Comparison of ENCODE assay signal across 1 cellular context in genomic region chr1:86913896-86914634, GRCh38.
TF ChIP-seq lines count a peak whose summit lies in the region.

TSS of gene SELENOF (minus strand) at chr1:86914126. CDS start at chr1:86914111, 15 bp downstream.

TF ChIP-seq in HepG2, 621 proteins besides CTCF, POLR2A, EP300 and RAD21 (continued from another document and continues in another):
- peak; percentile 45; the same call in 1 of the 2 replicates for TF ChIP-seq HCFC1 (IDR thresholded peaks at IDR 0.05; ENCODE audit: low read depth, low read length)
- no peak for TF ChIP-seq PHF21A (CRISPR knock-in tag; IDR thresholded peaks at IDR 0.05)
- TF ChIP-seq, protein P1, sequence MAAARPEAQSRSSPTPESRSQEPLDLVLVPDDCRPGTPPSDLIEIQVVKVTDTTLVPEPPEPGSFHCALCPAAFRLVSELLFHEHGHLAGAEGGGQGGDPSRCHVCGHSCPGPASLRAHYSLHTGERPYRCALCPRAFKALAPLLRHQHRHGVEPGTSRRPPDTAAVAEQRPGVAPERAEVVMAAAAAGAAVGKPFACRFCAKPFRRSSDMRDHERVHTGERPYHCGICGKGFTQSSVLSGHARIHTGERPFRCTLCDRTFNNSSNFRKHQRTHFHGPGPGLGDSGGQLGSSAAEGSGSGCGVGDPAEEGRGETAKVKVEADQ (CRISPR knock-in tag; IDR thresholded peaks at IDR 0.05; ENCODE audit: borderline replicate concordance): peak; percentile 29; the same call in 1 of the 2 replicates
- TF ChIP-seq, protein P2, sequence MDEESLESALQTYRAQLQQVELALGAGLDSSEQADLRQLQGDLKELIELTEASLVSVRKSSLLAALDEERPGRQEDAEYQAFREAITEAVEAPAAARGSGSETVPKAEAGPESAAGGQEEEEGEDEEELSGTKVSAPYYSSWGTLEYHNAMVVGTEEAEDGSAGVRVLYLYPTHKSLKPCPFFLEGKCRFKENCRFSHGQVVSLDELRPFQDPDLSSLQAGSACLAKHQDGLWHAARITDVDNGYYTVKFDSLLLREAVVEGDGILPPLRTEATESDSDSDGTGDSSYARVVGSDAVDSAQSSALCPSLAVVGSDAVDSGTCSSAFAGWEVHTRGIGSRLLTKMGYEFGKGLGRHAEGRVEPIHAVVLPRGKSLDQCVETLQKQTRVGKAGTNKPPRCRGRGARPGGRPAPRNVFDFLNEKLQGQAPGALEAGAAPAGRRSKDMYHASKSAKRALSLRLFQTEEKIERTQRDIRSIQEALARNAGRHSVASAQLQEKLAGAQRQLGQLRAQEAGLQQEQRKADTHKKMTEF (CRISPR knock-in tag; IDR thresholded peaks at IDR 0.05): 0 out of 2 replicates have a peak, but pooled peaks have one; percentile 26
- TF ChIP-seq MED8 (CRISPR knock-in tag; IDR thresholded peaks at IDR 0.05; ENCODE audit: insufficient replicate concordance): no peak
- no peak for TF ChIP-seq ZNF10 (CRISPR knock-in tag; IDR thresholded peaks at IDR 0.05; ENCODE audit: borderline replicate concordance, low read depth)
- TF ChIP-seq SP1 (IDR thresholded peaks at IDR 0.05): no peak
- TF ChIP-seq SP1 (CRISPR knock-in tag; IDR thresholded peaks at IDR 0.05): peak; percentile 19; the same call in 1 of the 2 replicates
- peak; percentile 65; the same call in 1 of the 2 replicates for TF ChIP-seq ZNF556 (CRISPR knock-in tag; IDR thresholded peaks at IDR 0.05; ENCODE audit: borderline replicate concordance)
- TF ChIP-seq ZNF883 (CRISPR knock-in tag; IDR thresholded peaks at IDR 0.05; ENCODE audit: not compliant biosample characterization): peak; percentile 73
- no peak for TF ChIP-seq GTF2F1 (IDR thresholded peaks at IDR 0.05; ENCODE audit: low read length)
- TF ChIP-seq CHD2 (IDR thresholded peaks at IDR 0.05; ENCODE audit: low read depth, low read length): no peak
- no peak for TF ChIP-seq ZNF891 (CRISPR knock-in tag; IDR thresholded peaks at IDR 0.05)
- TF ChIP-seq ZNF547 (CRISPR knock-in tag; IDR thresholded peaks at IDR 0.05): peak; percentile 53; the same call in 1 of the 2 replicates
- peak; percentile 57; the same call in 1 of the 2 replicates for TF ChIP-seq SALL1 (CRISPR knock-in tag; IDR thresholded peaks at IDR 0.05)
- no peak for TF ChIP-seq ZSCAN25 (CRISPR knock-in tag; IDR thresholded peaks at IDR 0.05)
- TF ChIP-seq MTF2 (CRISPR knock-in tag; IDR thresholded peaks at IDR 0.05; ENCODE audit: borderline replicate concordance): no peak
- no peak for TF ChIP-seq MAF1 (CRISPR knock-in tag; IDR thresholded peaks at IDR 0.05; ENCODE audit: borderline replicate concordance)
- TF ChIP-seq ZNF263 (CRISPR knock-in tag; IDR thresholded peaks at IDR 0.05): peak; percentile 75
- TF ChIP-seq SMAD1 (CRISPR knock-in tag; IDR thresholded peaks at IDR 0.05; ENCODE audit: borderline replicate concordance, low read depth): 0 out of 2 replicates have a peak, but pooled peaks have one; percentile 56
- TF ChIP-seq, protein P3, sequence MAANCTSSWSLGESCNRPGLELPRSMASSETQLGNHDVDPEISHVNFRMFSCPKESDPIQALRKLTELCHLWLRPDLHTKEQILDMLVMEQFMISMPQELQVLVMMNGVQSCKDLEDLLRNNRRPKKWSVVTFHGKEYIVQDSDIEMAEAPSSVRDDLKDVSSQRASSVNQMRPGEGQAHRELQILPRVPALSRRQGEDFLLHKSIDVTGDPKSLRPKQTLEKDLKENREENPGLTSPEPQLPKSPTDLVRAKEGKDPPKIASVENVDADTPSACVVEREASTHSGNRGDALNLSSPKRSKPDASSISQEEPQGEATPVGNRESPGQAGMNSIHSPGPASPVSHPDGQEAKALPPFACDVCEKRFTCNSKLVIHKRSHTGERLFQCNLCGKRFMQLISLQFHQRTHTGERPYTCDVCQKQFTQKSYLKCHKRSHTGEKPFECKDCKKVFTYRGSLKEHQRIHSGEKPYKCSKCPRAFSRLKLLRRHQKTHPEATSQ (CRISPR knock-in tag; IDR thresholded peaks at IDR 0.05; ENCODE audit: borderline replicate concordance): no peak
- TF ChIP-seq SETDB1 (CRISPR knock-in tag; IDR thresholded peaks at IDR 0.05; ENCODE audit: borderline replicate concordance): no peak
- TF ChIP-seq ZNF639 (CRISPR knock-in tag; conservative IDR thresholded peaks at IDR 0.05): no peak
- TF ChIP-seq ZFP41 (CRISPR knock-in tag; IDR thresholded peaks at IDR 0.05; ENCODE audit: borderline replicate concordance): no peak
- no peak for TF ChIP-seq ZNF629 (CRISPR knock-in tag; conservative IDR thresholded peaks at IDR 0.05)
- TF ChIP-seq FOXP1 (IDR thresholded peaks at IDR 0.05): no peak
- no peak for TF ChIP-seq FOXP1 (CRISPR knock-in tag; IDR thresholded peaks at IDR 0.05)
- peak; percentile 75 for TF ChIP-seq ZMYM4 (CRISPR knock-in tag; IDR thresholded peaks at IDR 0.05)
- no peak for TF ChIP-seq BORCS8-MEF2B (CRISPR knock-in tag; IDR thresholded peaks at IDR 0.05)
- TF ChIP-seq, protein P4, sequence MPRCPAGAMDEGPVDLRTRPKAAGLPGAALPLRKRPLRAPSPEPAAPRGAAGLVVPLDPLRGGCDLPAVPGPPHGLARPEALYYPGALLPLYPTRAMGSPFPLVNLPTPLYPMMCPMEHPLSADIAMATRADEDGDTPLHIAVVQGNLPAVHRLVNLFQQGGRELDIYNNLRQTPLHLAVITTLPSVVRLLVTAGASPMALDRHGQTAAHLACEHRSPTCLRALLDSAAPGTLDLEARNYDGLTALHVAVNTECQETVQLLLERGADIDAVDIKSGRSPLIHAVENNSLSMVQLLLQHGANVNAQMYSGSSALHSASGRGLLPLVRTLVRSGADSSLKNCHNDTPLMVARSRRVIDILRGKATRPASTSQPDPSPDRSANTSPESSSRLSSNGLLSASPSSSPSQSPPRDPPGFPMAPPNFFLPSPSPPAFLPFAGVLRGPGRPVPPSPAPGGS (CRISPR knock-in tag; IDR thresholded peaks at IDR 0.05): peak; percentile 80
- TF ChIP-seq, protein P5, sequence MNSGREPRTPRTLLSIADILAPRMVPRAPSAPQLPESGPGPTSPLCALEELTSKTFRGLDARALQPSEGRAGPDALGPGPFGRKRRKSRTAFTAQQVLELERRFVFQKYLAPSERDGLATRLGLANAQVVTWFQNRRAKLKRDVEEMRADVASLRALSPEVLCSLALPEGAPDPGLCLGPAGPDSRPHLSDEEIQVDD (CRISPR knock-in tag; IDR thresholded peaks at IDR 0.05; ENCODE audit: borderline replicate concordance): no peak
- TF ChIP-seq, protein P6, sequence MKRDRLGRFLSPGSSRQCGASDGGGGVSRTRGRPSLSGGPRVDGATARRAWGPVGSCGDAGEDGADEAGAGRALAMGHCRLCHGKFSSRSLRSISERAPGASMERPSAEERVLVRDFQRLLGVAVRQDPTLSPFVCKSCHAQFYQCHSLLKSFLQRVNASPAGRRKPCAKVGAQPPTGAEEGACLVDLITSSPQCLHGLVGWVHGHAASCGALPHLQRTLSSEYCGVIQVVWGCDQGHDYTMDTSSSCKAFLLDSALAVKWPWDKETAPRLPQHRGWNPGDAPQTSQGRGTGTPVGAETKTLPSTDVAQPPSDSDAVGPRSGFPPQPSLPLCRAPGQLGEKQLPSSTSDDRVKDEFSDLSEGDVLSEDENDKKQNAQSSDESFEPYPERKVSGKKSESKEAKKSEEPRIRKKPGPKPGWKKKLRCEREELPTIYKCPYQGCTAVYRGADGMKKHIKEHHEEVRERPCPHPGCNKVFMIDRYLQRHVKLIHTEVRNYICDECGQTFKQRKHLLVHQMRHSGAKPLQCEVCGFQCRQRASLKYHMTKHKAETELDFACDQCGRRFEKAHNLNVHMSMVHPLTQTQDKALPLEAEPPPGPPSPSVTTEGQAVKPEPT (CRISPR knock-in tag; IDR thresholded peaks at IDR 0.05; ENCODE audit: low read depth): no peak
- TF ChIP-seq SRY (CRISPR knock-in tag; IDR thresholded peaks at IDR 0.05): 0 out of 2 replicates have a peak, but pooled peaks have one; percentile 65
- no peak for TF ChIP-seq RARA (CRISPR knock-in tag; IDR thresholded peaks at IDR 0.05)
- TF ChIP-seq ZNF414 (CRISPR knock-in tag; IDR thresholded peaks at IDR 0.05): no peak
- TF ChIP-seq HMG20B (CRISPR knock-in tag; conservative IDR thresholded peaks at IDR 0.05): no peak
- TF ChIP-seq ZNF546 (CRISPR knock-in tag; conservative IDR thresholded peaks at IDR 0.05): no peak
- TF ChIP-seq, protein P7, sequence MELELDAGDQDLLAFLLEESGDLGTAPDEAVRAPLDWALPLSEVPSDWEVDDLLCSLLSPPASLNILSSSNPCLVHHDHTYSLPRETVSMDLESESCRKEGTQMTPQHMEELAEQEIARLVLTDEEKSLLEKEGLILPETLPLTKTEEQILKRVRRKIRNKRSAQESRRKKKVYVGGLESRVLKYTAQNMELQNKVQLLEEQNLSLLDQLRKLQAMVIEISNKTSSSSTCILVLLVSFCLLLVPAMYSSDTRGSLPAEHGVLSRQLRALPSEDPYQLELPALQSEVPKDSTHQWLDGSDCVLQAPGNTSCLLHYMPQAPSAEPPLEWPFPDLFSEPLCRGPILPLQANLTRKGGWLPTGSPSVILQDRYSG (CRISPR knock-in tag; IDR thresholded peaks at IDR 0.05): 0 out of 2 replicates have a peak, but pooled peaks have one; percentile 56
- no peak for TF ChIP-seq U2AF1 (optimal IDR thresholded peaks at IDR 0.05; ENCODE audit: low read depth, low read length)
- TF ChIP-seq ZNF776 (CRISPR knock-in tag; IDR thresholded peaks at IDR 0.05): no peak
- no peak for TF ChIP-seq NBN (conservative IDR thresholded peaks at IDR 0.05)
- no peak for TF ChIP-seq CREBL2 (CRISPR knock-in tag; IDR thresholded peaks at IDR 0.05; ENCODE audit: borderline replicate concordance)
- 0 out of 2 replicates have a peak, but pooled peaks have one; percentile 10 for TF ChIP-seq E2F1 (CRISPR knock-in tag; IDR thresholded peaks at IDR 0.05)
- no peak for TF ChIP-seq MIXL1 (CRISPR knock-in tag; IDR thresholded peaks at IDR 0.05)
- no peak for TF ChIP-seq ZBTB8A (CRISPR knock-in tag; IDR thresholded peaks at IDR 0.05; ENCODE audit: borderline replicate concordance, low read depth)
- no peak for TF ChIP-seq ZNF30 (CRISPR knock-in tag; IDR thresholded peaks at IDR 0.05)
- TF ChIP-seq SPEN (CRISPR knock-in tag; IDR thresholded peaks at IDR 0.05; ENCODE audit: low read depth): no peak; the same call in none of the 2 replicates
- TF ChIP-seq HNRNPK (IDR thresholded peaks at IDR 0.05; ENCODE audit: low read depth, low read length, poor library complexity, severe bottlenecking): no peak
- peak; percentile 79 for TF ChIP-seq NFYB (CRISPR knock-in tag; IDR thresholded peaks at IDR 0.05)
- no peak for TF ChIP-seq ZNF724P (CRISPR knock-in tag; IDR thresholded peaks at IDR 0.05; ENCODE audit: borderline replicate concordance)
- TF ChIP-seq ZC3H4 (CRISPR knock-in tag; IDR thresholded peaks at IDR 0.05; ENCODE audit: borderline replicate concordance): no peak
- no peak for TF ChIP-seq RFX1 (IDR thresholded peaks at IDR 0.05)
- TF ChIP-seq, protein P8, sequence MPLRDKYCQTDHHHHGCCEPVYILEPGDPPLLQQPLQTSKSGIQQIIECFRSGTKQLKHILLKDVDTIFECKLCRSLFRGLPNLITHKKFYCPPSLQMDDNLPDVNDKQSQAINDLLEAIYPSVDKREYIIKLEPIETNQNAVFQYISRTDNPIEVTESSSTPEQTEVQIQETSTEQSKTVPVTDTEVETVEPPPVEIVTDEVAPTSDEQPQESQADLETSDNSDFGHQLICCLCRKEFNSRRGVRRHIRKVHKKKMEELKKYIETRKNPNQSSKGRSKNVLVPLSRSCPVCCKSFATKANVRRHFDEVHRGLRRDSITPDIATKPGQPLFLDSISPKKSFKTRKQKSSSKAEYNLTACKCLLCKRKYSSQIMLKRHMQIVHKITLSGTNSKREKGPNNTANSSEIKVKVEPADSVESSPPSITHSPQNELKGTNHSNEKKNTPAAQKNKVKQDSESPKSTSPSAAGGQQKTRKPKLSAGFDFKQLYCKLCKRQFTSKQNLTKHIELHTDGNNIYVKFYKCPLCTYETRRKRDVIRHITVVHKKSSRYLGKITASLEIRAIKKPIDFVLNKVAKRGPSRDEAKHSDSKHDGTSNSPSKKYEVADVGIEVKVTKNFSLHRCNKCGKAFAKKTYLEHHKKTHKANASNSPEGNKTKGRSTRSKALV (CRISPR knock-in tag; IDR thresholded peaks at IDR 0.05): no peak
- no peak for TF ChIP-seq ADNP (CRISPR knock-in tag; IDR thresholded peaks at IDR 0.05)
- peak; percentile 19; the same call in 1 of the 2 replicates for TF ChIP-seq NR2C2 (CRISPR knock-in tag; IDR thresholded peaks at IDR 0.05; ENCODE audit: borderline replicate concordance)
- TF ChIP-seq NFRKB (IDR thresholded peaks at IDR 0.05): no peak
- no peak for TF ChIP-seq ZSCAN9 (CRISPR knock-in tag; IDR thresholded peaks at IDR 0.05; ENCODE audit: borderline replicate concordance)
- 0 out of 2 replicates have a peak, but pooled peaks have one; percentile 49 for TF ChIP-seq ZBTB20 (CRISPR knock-in tag; IDR thresholded peaks at IDR 0.05; ENCODE audit: borderline replicate concordance, low read depth)
- TF ChIP-seq SOX6 (IDR thresholded peaks at IDR 0.05): no peak
- TF ChIP-seq SOX6 (CRISPR knock-in tag; IDR thresholded peaks at IDR 0.05): no peak; the same call in 1 of the 2 replicates
